In the genomic region with DNA sequence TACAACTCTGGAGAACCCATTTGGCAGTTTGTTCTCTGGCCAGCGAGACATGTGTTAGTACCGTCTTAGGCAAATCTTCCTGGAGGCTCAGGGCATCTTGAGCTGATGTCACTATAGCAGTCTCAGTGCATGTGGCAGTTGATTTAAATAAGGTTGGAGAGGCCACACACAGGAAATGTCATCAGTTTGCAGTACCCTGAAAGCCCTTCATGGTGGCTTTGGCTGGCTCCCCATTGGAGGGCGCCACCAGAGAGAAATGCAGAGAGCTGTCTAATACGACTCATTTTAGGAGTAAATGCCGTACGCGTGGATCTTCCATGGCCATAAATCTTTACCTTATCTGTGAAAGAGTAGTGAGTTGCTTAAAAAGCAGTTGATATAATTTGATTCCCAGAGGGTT, we compare ENCODE assay signal across 11 cellular contexts.
"Had no signal": no experiment of that assay in that cellular context is flagged by ENCODE, and none has a peak within 500 bp of the region (broad histone marks: within the 10 kb centered on the region; RNA-seq: fewer than 3 reads in every experiment).

No MANE protein-coding gene starts in this region.

- H3K36me3 Mint-ChIP-seq: activated naive CD8-positive, alpha-beta T cell treated with anti-CD3 and anti-CD28 coated beads, Interleukin-2, amount 10 ng/mL, durations not matched to agents 7 days and 5 days had no signal

- DNase-seq: activated gamma-delta T cell; activated naive CD8-positive, alpha-beta T cell treated with anti-CD3 and anti-CD28 coated beads, Interleukin-2, amount 10 ng/mL, durations not matched to agents 7 days and 5 days; activated T-cell treated with anti-CD3 and anti-CD28 coated beads, Interleukin-2, amount 50 U/mL, for 4 hours; anterior cingulate cortex; cerebellar nuclear complex; dermis blood vessel endothelial cell; hypothalamus; kidney glomerular epithelial cell; stimulated activated CD4-positive, alpha-beta T cell treated with anti-CD3 and anti-CD28 coated beads, Interleukin-15, amount 100 ng/mL, for 24 hours had no signal

- H3K4me1 Mint-ChIP-seq: WTC11 had no signal

- H3K9me3 Mint-ChIP-seq: activated naive CD8-positive, alpha-beta T cell treated with anti-CD3 and anti-CD28 coated beads, Interleukin-2, amount 10 ng/mL, durations not matched to agents 7 days and 5 days; WTC11 had no signal

- H3K27ac Mint-ChIP-seq: activated naive CD8-positive, alpha-beta T cell treated with anti-CD3 and anti-CD28 coated beads, Interleukin-2, amount 10 ng/mL, durations not matched to agents 7 days and 5 days; WTC11 had no signal

- ATAC-seq: activated T-cell treated with anti-CD3 and anti-CD28 coated beads, Interleukin-2, amount 50 U/mL, for 4 hours; esophagus mucosa; WTC11 had no signal

- H3K4me3 Mint-ChIP-seq: activated naive CD8-positive, alpha-beta T cell treated with anti-CD3 and anti-CD28 coated beads, Interleukin-2, amount 10 ng/mL, durations not matched to agents 7 days and 5 days; activated T-cell treated with anti-CD3 and anti-CD28 coated beads, Interleukin-2, amount 50 U/mL, for 4 hours; WTC11 had no signal
